In genomic region chr18:471701-472100, GRCh38 we compare ENCODE assay signal across 1 cellular context.
TF ChIP-seq lines count a peak whose summit lies in the region.

No MANE protein-coding gene starts in this region.

TF ChIP-seq in H1, 55 proteins besides CTCF, POLR2A, EP300 and RAD21:
- no peak for TF ChIP-seq EZH2 (IDR thresholded peaks at IDR 0.05; ENCODE audit: low read depth, low read length, severe bottlenecking)
- TF ChIP-seq JUND (IDR thresholded peaks at IDR 0.05; ENCODE audit: low read length) = no peak
- no peak for TF ChIP-seq RFX5 (IDR thresholded peaks at IDR 0.05; ENCODE audit: borderline replicate concordance, low read depth, low read length)
- no peak for TF ChIP-seq ASH2L (IDR thresholded peaks at IDR 0.05; ENCODE audit: low read length)
- TF ChIP-seq CREB1 (IDR thresholded peaks at IDR 0.05) = no peak
- TF ChIP-seq POU5F1 (IDR thresholded peaks at IDR 0.05; ENCODE audit: low read depth, low read length) = no peak
- TF ChIP-seq YY1 (IDR thresholded peaks at IDR 0.05; ENCODE audit: low read depth, low read length) = no peak
- no peak for TF ChIP-seq TEAD4 (IDR thresholded peaks at IDR 0.05; ENCODE audit: low read depth, low read length)
- no peak for TF ChIP-seq BRCA1 (IDR thresholded peaks at IDR 0.05; ENCODE audit: low read depth, low read length)
